ENCODE assay signal across 1 cellular context in the genomic region with DNA sequence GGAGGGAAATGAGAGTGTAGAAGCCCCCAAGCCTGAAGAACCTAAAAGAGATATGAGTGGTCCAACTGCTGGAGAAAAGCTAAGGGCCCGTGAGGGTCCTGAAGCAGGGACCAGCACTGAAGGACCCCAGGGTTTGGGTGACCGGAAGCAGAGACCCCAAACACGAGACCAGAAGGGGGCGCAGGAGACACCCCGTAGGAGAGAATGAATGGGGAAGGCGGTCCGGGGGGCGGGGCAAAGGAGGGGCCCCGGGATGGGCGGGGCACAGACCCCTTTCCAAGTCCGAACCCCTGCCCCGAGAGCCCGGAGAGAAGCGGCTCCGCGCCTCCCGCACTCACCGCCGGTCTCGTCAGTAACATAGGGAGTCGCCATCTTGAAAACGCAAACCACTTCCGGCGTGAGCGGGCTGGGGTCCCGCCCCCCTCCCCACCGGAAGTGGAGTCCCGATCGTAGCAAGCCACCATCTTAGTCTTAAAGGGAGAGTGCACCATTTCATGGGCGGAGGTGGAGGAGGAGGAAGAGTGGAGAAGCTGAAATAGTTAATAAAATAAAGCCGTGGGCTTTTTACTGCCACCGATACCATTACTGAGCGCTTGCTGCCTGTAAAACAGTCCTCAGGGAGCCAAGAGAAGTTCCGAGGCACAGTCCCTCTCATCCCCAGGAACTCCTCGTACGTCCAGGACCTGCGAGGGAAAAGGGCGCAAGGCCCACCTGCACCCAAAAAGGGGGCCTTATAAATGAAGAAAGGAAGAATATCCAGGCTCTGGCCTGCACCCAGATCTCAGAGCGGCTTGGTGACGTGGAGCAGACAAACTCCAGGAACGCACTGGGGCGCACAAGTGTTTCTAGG.
TF ChIP-seq lines count a peak whose summit lies in the region.

No MANE protein-coding gene starts in this region.

TF ChIP-seq in K562, 482 proteins besides CTCF, POLR2A, EP300 and RAD21 (continued from another document and continues in another):
- TF ChIP-seq, protein P1, sequence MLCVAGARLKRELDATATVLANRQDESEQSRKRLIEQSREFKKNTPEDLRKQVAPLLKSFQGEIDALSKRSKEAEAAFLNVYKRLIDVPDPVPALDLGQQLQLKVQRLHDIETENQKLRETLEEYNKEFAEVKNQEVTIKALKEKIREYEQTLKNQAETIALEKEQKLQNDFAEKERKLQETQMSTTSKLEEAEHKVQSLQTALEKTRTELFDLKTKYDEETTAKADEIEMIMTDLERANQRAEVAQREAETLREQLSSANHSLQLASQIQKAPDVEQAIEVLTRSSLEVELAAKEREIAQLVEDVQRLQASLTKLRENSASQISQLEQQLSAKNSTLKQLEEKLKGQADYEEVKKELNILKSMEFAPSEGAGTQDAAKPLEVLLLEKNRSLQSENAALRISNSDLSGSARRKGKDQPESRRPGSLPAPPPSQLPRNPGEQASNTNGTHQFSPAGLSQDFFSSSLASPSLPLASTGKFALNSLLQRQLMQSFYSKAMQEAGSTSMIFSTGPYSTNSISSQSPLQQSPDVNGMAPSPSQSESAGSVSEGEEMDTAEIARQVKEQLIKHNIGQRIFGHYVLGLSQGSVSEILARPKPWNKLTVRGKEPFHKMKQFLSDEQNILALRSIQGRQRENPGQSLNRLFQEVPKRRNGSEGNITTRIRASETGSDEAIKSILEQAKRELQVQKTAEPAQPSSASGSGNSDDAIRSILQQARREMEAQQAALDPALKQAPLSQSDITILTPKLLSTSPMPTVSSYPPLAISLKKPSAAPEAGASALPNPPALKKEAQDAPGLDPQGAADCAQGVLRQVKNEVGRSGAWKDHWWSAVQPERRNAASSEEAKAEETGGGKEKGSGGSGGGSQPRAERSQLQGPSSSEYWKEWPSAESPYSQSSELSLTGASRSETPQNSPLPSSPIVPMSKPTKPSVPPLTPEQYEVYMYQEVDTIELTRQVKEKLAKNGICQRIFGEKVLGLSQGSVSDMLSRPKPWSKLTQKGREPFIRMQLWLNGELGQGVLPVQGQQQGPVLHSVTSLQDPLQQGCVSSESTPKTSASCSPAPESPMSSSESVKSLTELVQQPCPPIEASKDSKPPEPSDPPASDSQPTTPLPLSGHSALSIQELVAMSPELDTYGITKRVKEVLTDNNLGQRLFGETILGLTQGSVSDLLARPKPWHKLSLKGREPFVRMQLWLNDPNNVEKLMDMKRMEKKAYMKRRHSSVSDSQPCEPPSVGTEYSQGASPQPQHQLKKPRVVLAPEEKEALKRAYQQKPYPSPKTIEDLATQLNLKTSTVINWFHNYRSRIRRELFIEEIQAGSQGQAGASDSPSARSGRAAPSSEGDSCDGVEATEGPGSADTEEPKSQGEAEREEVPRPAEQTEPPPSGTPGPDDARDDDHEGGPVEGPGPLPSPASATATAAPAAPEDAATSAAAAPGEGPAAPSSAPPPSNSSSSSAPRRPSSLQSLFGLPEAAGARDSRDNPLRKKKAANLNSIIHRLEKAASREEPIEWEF (CRISPR knock-in tag; IDR thresholded peaks at IDR 0.05) = no peak
- no peak for TF ChIP-seq MEF2A (IDR thresholded peaks at IDR 0.05; ENCODE audit: control insufficient read depth, low read depth, low read length)
- TF ChIP-seq PHTF2 (CRISPR knock-in tag; IDR thresholded peaks at IDR 0.05) = no peak
- no peak for TF ChIP-seq ZBTB1 (CRISPR knock-in tag; IDR thresholded peaks at IDR 0.05; ENCODE audit: borderline replicate concordance, low read depth)
- TF ChIP-seq CHD1 (IDR thresholded peaks at IDR 0.05; ENCODE audit: low read length) = no peak
- TF ChIP-seq MCM2 (IDR thresholded peaks at IDR 0.05; ENCODE audit: low read depth) = no peak
- no peak for TF ChIP-seq ESRRB (CRISPR knock-in tag; IDR thresholded peaks at IDR 0.05; ENCODE audit: borderline replicate concordance)
- TF ChIP-seq HDAC1 (IDR thresholded peaks at IDR 0.05) = peak; percentile 65 to 76; a peak in 1 of 4 replicates
- peak; percentile 92 for TF ChIP-seq ELF1 (tag; IDR thresholded peaks at IDR 0.05)
- no peak for TF ChIP-seq ZNF12 (CRISPR knock-in tag; IDR thresholded peaks at IDR 0.05)
- TF ChIP-seq, protein P2, sequence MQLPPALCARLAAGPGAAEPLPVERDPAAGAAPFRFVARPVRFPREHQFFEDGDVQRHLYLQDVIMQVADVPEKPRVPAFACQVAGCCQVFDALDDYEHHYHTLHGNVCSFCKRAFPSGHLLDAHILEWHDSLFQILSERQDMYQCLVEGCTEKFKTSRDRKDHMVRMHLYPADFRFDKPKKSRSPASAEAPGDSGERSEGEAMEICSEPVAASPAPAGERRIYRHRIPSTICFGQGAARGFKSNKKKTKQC (CRISPR knock-in tag; IDR thresholded peaks at IDR 0.05) = no peak
- TF ChIP-seq, protein P3, sequence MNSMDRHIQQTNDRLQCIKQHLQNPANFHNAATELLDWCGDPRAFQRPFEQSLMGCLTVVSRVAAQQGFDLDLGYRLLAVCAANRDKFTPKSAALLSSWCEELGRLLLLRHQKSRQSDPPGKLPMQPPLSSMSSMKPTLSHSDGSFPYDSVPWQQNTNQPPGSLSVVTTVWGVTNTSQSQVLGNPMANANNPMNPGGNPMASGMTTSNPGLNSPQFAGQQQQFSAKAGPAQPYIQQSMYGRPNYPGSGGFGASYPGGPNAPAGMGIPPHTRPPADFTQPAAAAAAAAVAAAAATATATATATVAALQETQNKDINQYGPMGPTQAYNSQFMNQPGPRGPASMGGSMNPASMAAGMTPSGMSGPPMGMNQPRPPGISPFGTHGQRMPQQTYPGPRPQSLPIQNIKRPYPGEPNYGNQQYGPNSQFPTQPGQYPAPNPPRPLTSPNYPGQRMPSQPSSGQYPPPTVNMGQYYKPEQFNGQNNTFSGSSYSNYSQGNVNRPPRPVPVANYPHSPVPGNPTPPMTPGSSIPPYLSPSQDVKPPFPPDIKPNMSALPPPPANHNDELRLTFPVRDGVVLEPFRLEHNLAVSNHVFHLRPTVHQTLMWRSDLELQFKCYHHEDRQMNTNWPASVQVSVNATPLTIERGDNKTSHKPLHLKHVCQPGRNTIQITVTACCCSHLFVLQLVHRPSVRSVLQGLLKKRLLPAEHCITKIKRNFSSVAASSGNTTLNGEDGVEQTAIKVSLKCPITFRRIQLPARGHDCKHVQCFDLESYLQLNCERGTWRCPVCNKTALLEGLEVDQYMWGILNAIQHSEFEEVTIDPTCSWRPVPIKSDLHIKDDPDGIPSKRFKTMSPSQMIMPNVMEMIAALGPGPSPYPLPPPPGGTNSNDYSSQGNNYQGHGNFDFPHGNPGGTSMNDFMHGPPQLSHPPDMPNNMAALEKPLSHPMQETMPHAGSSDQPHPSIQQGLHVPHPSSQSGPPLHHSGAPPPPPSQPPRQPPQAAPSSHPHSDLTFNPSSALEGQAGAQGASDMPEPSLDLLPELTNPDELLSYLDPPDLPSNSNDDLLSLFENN (IDR thresholded peaks at IDR 0.05; ENCODE audit: low read depth in 2 of 2, low read length in 2 of 2) = peak in 1 of 2 experiments; percentile 14; a peak in 1 of 4 replicates
- TF ChIP-seq, protein P4, sequence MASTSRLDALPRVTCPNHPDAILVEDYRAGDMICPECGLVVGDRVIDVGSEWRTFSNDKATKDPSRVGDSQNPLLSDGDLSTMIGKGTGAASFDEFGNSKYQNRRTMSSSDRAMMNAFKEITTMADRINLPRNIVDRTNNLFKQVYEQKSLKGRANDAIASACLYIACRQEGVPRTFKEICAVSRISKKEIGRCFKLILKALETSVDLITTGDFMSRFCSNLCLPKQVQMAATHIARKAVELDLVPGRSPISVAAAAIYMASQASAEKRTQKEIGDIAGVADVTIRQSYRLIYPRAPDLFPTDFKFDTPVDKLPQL (IDR thresholded peaks at IDR 0.05; ENCODE audit: extremely low read depth, insufficient read length) = no peak
- no peak; the same call in 1 of the 2 replicates for TF ChIP-seq SMARCA4 (IDR thresholded peaks at IDR 0.05)
- TF ChIP-seq, protein P5, sequence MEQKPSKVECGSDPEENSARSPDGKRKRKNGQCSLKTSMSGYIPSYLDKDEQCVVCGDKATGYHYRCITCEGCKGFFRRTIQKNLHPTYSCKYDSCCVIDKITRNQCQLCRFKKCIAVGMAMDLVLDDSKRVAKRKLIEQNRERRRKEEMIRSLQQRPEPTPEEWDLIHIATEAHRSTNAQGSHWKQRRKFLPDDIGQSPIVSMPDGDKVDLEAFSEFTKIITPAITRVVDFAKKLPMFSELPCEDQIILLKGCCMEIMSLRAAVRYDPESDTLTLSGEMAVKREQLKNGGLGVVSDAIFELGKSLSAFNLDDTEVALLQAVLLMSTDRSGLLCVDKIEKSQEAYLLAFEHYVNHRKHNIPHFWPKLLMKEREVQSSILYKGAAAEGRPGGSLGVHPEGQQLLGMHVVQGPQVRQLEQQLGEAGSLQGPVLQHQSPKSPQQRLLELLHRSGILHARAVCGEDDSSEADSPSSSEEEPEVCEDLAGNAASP (IDR thresholded peaks at IDR 0.05) = no peak
- no peak for TF ChIP-seq NR2C2 (CRISPR knock-in tag; IDR thresholded peaks at IDR 0.05)
- TF ChIP-seq NR2C2 (tag; IDR thresholded peaks at IDR 0.05) = no peak
- no peak for TF ChIP-seq SRSF9 (IDR thresholded peaks at IDR 0.05; ENCODE audit: borderline replicate concordance, low read depth, low read length)
- TF ChIP-seq NFATC3 (IDR thresholded peaks at IDR 0.05) = peak; percentile 76; the same call in 1 of the 2 replicates
- peak; percentile 18; the same call in 1 of the 2 replicates for TF ChIP-seq FOSL1 (tag; conservative IDR thresholded peaks at IDR 0.05)
- TF ChIP-seq U2AF2 (optimal IDR thresholded peaks at IDR 0.05; ENCODE audit: low read depth, low read length) = no peak
- TF ChIP-seq, protein P6, sequence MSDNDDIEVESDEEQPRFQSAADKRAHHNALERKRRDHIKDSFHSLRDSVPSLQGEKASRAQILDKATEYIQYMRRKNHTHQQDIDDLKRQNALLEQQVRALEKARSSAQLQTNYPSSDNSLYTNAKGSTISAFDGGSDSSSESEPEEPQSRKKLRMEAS (CRISPR knock-in tag; IDR thresholded peaks at IDR 0.05) = peak; percentile 7; the same call in 1 of the 2 replicates
- no peak for TF ChIP-seq ZNF778 (CRISPR knock-in tag; IDR thresholded peaks at IDR 0.05)
- TF ChIP-seq, protein P7, sequence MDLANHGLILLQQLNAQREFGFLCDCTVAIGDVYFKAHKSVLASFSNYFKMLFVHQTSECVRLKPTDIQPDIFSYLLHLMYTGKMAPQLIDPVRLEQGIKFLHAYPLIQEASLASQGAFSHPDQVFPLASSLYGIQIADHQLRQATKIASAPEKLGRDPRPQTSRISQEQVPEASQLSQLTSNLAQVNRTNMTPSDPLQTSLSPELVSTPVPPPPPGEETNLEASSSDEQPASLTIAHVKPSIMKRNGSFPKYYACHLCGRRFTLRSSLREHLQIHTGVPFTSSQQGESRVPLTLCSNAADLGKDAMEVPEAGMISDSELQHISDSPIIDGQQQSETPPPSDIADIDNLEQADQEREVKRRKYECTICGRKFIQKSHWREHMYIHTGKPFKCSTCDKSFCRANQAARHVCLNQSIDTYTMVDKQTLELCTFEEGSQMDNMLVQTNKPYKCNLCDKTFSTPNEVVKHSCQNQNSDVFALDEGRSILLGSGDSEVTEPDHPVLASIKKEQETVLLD (IDR thresholded peaks at IDR 0.05) = peak; percentile 86
- TF ChIP-seq, protein P8, sequence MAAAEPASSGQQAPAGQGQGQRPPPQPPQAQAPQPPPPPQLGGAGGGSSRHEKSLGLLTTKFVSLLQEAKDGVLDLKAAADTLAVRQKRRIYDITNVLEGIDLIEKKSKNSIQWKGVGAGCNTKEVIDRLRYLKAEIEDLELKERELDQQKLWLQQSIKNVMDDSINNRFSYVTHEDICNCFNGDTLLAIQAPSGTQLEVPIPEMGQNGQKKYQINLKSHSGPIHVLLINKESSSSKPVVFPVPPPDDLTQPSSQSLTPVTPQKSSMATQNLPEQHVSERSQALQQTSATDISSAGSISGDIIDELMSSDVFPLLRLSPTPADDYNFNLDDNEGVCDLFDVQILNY (CRISPR knock-in tag; IDR thresholded peaks at IDR 0.05) = no peak
- no peak for TF ChIP-seq COPS2 (conservative IDR thresholded peaks at IDR 0.05)
- no peak for TF ChIP-seq ZNF431 (CRISPR knock-in tag; IDR thresholded peaks at IDR 0.05)
- TF ChIP-seq ESRRA (IDR thresholded peaks at IDR 0.05; ENCODE audit: borderline replicate concordance, low read depth) = peak; percentile 46; the same call in 1 of the 2 replicates
- TF ChIP-seq NELFE (IDR thresholded peaks at IDR 0.05; ENCODE audit: insufficient read depth, insufficient read length) = no peak
- TF ChIP-seq, protein P9, sequence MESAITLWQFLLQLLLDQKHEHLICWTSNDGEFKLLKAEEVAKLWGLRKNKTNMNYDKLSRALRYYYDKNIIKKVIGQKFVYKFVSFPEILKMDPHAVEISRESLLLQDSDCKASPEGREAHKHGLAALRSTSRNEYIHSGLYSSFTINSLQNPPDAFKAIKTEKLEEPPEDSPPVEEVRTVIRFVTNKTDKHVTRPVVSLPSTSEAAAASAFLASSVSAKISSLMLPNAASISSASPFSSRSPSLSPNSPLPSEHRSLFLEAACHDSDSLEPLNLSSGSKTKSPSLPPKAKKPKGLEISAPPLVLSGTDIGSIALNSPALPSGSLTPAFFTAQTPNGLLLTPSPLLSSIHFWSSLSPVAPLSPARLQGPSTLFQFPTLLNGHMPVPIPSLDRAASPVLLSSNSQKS (CRISPR knock-in tag; IDR thresholded peaks at IDR 0.05) = no peak
- TF ChIP-seq, protein P10, sequence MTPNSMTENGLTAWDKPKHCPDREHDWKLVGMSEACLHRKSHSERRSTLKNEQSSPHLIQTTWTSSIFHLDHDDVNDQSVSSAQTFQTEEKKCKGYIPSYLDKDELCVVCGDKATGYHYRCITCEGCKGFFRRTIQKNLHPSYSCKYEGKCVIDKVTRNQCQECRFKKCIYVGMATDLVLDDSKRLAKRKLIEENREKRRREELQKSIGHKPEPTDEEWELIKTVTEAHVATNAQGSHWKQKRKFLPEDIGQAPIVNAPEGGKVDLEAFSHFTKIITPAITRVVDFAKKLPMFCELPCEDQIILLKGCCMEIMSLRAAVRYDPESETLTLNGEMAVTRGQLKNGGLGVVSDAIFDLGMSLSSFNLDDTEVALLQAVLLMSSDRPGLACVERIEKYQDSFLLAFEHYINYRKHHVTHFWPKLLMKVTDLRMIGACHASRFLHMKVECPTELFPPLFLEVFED (CRISPR knock-in tag; conservative IDR thresholded peaks at IDR 0.05) = no peak; the same call in 1 of the 2 replicates
- TF ChIP-seq, protein P11, sequence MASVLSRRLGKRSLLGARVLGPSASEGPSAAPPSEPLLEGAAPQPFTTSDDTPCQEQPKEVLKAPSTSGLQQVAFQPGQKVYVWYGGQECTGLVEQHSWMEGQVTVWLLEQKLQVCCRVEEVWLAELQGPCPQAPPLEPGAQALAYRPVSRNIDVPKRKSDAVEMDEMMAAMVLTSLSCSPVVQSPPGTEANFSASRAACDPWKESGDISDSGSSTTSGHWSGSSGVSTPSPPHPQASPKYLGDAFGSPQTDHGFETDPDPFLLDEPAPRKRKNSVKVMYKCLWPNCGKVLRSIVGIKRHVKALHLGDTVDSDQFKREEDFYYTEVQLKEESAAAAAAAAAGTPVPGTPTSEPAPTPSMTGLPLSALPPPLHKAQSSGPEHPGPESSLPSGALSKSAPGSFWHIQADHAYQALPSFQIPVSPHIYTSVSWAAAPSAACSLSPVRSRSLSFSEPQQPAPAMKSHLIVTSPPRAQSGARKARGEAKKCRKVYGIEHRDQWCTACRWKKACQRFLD (CRISPR knock-in tag; IDR thresholded peaks at IDR 0.05) = peak; percentile 63; the same call in 1 of the 2 replicates
- 0 out of 2 replicates have a peak, but pooled peaks have one; percentile 69 for TF ChIP-seq RB1 (IDR thresholded peaks at IDR 0.05; ENCODE audit: low read depth)
- 0 out of 2 replicates have a peak, but pooled peaks have one; percentile 34 for TF ChIP-seq ZNF644 (tag; IDR thresholded peaks at IDR 0.05; ENCODE audit: low read depth)
- TF ChIP-seq PURB (CRISPR knock-in tag; IDR thresholded peaks at IDR 0.05; ENCODE audit: low read depth) = no peak
- peak; percentile 68 for TF ChIP-seq ARID1B (IDR thresholded peaks at IDR 0.05)
- TF ChIP-seq, protein P12, sequence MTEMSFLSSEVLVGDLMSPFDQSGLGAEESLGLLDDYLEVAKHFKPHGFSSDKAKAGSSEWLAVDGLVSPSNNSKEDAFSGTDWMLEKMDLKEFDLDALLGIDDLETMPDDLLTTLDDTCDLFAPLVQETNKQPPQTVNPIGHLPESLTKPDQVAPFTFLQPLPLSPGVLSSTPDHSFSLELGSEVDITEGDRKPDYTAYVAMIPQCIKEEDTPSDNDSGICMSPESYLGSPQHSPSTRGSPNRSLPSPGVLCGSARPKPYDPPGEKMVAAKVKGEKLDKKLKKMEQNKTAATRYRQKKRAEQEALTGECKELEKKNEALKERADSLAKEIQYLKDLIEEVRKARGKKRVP (CRISPR knock-in tag; IDR thresholded peaks at IDR 0.05) = no peak
